ENCODE assay signal across 13 cellular contexts in the genomic region with DNA sequence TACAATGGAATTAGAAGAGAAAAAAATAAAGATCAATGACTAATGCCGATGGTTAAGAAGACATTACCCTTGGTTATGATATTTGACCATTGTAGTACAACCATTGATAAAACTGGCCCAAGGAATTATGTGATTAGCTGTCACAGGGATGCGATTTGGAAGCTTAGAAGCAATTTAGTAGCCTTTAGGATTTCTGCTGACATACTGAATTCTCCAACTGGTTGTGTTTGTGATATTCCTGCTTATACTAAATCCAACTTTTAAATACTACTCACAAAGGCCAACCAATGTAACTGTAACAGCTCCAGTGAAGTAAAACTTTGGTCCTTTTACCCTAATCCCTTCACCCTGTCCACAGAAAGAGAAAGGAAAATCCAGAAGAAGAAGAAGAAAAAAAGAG. TPM values are rescaled to one million over a fixed set of nuclear protein-coding genes. Genes with fewer than 3 reads are reported as not detected.
A peak's percentile ranks its signal among the peaks of the same experiment; 100 is the strongest.
DNase-seq lines count a peak whose midpoint lies in the region; ATAC-seq, FAIRE-seq and TF ChIP-seq lines count a peak whose summit lies in the region.
"Had no signal": no experiment of that assay in that cellular context is flagged by ENCODE, and none has a peak within 500 bp of the region (broad histone marks: within the 10 kb centered on the region; RNA-seq: fewer than 3 reads in every experiment).

No MANE protein-coding gene starts in this region.

- H3K14ac ChIP-seq in IMR-90 (replicated peaks; ENCODE audit: low read depth, low read length), result no peak overlapping the region
- H3K14ac ChIP-seq in H1 (ENCODE audit: insufficient read length), result no peak overlapping the region

- H3K27me3 ChIP-seq in HepG2 (ENCODE audit: control insufficient read depth in 1 of 2, insufficient read depth in 2 of 2, low read length in 2 of 2), result no peaks in the 10 kb centered on the region
- no peaks in the 10 kb centered on the region for H3K27me3 ChIP-seq in right lobe of liver
- no peaks in the 10 kb centered on the region for H3K27me3 ChIP-seq in IMR-90 (ENCODE audit: control insufficient read depth, insufficient read depth, low read length)
- H3K27me3 ChIP-seq in H1 (replicated peaks in 1 of 4; ENCODE audit: control insufficient read depth in 3 of 4, extremely low read depth in 1 of 4, insufficient read depth in 3 of 4, low read length in 3 of 4), result no peaks in the 10 kb centered on the region

- TF ChIP-seq CTCF in HepG2 (CRISPR knock-in tag; IDR thresholded peaks at IDR 0.05) (no peak), right lobe of liver (IDR thresholded peaks at IDR 0.05) (no peak), IMR-90 (conservative IDR thresholded peaks at IDR 0.05; ENCODE audit: low read depth, low read length) (no peak), H1 (IDR thresholded peaks at IDR 0.05; ENCODE audit: control extremely low read depth in 1 of 3, insufficient read depth in 1 of 3, low read depth in 1 of 3, low read length in 3 of 3) (no peak)

- H3K79me1 ChIP-seq in IMR-90 (ENCODE audit: low read depth in 1 of 2, low read length in 2 of 2), result no peaks in the 10 kb centered on the region
- H3K79me1 ChIP-seq in H1 (ENCODE audit: low read depth, low read length), result no peaks in the 10 kb centered on the region

- no peak overlapping the region for H3K4ac ChIP-seq in IMR-90 (ENCODE audit: low read depth, low read length)
- H3K4ac ChIP-seq in H1 (replicated peaks; ENCODE audit: insufficient read length, low read depth, low read length), result no peak overlapping the region

- H3K4me1 ChIP-seq in HepG2 (ENCODE audit: insufficient read depth, low read length), result peaks cover 12% of the 10 kb centered on the region
- H3K4me1 ChIP-seq in right lobe of liver, result no peaks in the 10 kb centered on the region
- no peaks in the 10 kb centered on the region for H3K4me1 ChIP-seq in IMR-90 (ENCODE audit: control insufficient read depth, insufficient read depth, low read length)
- no peaks in the 10 kb centered on the region for H3K4me1 ChIP-seq in H1 (replicated peaks in 1 of 4; ENCODE audit: control insufficient read depth in 3 of 4, insufficient read depth in 4 of 4, low read length in 3 of 4)

- no peaks in the 10 kb centered on the region for H3K79me2 ChIP-seq in HepG2 (ENCODE audit: insufficient read depth, low read length)
- H3K79me2 ChIP-seq in H1 (ENCODE audit: control insufficient read depth in 1 of 2, insufficient read depth in 2 of 2, low read length in 2 of 2), result no peaks in the 10 kb centered on the region

- H3K4me2 ChIP-seq in HepG2 (ENCODE audit: low read depth, low read length), result no peak overlapping the region
- no peak overlapping the region for H3K4me2 ChIP-seq in IMR-90 (ENCODE audit: low read depth, low read length)
- H3K4me2 ChIP-seq in H1 (ENCODE audit: insufficient read depth in 1 of 2, low read depth in 2 of 2, low read length in 2 of 2), result no peak overlapping the region

- no peak overlapping the region for H2AK5ac ChIP-seq in IMR-90 (ENCODE audit: low read depth, low read length)
- no peak overlapping the region for H2AK5ac ChIP-seq in H1 (ENCODE audit: low read depth, low read length)

- no peaks in the 10 kb centered on the region for H3K23me2 ChIP-seq in H1 (ENCODE audit: low read depth, low read length)

- H2BK15ac ChIP-seq in IMR-90 (ENCODE audit: low read depth, low read length), result no peak overlapping the region
- H2BK15ac ChIP-seq in H1 (ENCODE audit: low read length), result no peak overlapping the region

- TF ChIP-seq POLR2A in HepG2 (IDR thresholded peaks at IDR 0.05; ENCODE audit: insufficient read depth in 1 of 2, low read depth in 2 of 2, low read length in 2 of 2), result no peak
- TF ChIP-seq POLR2A in right lobe of liver (IDR thresholded peaks at IDR 0.05), result no peak
- TF ChIP-seq POLR2A in IMR-90 (IDR thresholded peaks at IDR 0.05; ENCODE audit: low read depth, low read length), result no peak
- TF ChIP-seq POLR2A in H1 (IDR thresholded peaks at IDR 0.05; ENCODE audit: control extremely low read depth in 1 of 2, low read depth in 2 of 2, low read length in 2 of 2), result no peak

- ATAC-seq in HepG2 (no peak), right lobe of liver (no peak), IMR-90 (ENCODE audit: low read depth) (no peak)
- ATAC-seq: CD8-positive, alpha-beta T cell had no signal

- H3K9me1 ChIP-seq in IMR-90 (ENCODE audit: insufficient read depth, low read length), result no peaks in the 10 kb centered on the region

- no peak overlapping the region for H4K8ac ChIP-seq in IMR-90 (ENCODE audit: low read depth in 2 of 2, low read length in 2 of 2)
- H4K8ac ChIP-seq in H1 (ENCODE audit: extremely low read depth, insufficient read depth, low read length), result no peak overlapping the region

- H2BK5ac ChIP-seq in IMR-90 (ENCODE audit: low read depth, low read length, poor library complexity, severe bottlenecking) (no peak overlapping the region), H1 (ENCODE audit: low read depth, low read length) (no peak overlapping the region)

- POLR2A ChIA-PET in HepG2 (lab: Yijun Ruan, JAX), result no interaction called here
- POLR2A ChIA-PET in IMR-90 (lab: Charles Lee; ENCODE audit: unreplicated experiment), result no interaction called here
- POLR2A ChIA-PET in H1 (lab: Charles Lee; ENCODE audit: partially characterized antibody), result no interaction called here

- TF ChIP-seq EP300 in HepG2 (IDR thresholded peaks at IDR 0.05; ENCODE audit: low read depth in 2 of 2, low read length in 2 of 2) (no peak), HepG2 (CRISPR knock-in tag; IDR thresholded peaks at IDR 0.05; ENCODE audit: borderline replicate concordance) (no peak), H1 (IDR thresholded peaks at IDR 0.05; ENCODE audit: borderline replicate concordance in 1 of 2, low read depth in 2 of 2, low read length in 2 of 2) (no peak)

- H4K20me1 ChIP-seq in HepG2 (ENCODE audit: insufficient read depth, low read length), result no peaks in the 10 kb centered on the region
- no peaks in the 10 kb centered on the region for H4K20me1 ChIP-seq in IMR-90 (ENCODE audit: insufficient read depth, low read length)
- no peaks in the 10 kb centered on the region for H4K20me1 ChIP-seq in H1 (replicated peaks in 1 of 2; ENCODE audit: control insufficient read depth in 1 of 2, insufficient read depth in 2 of 2, low read length in 2 of 2)

- intact Hi-C loops in HepG2 (cut with micrococcal nuclease; ENCODE audit: unreplicated experiment) (no loop called here), right lobe of liver (cut with DNase I) (no loop called here), IMR-90 (cut with micrococcal nuclease) (loop anchor here (5.0 kb wide), 1 partner anchor 49 kb away; no protein-coding TSS in a partner anchor)

- H3K4me3 ChIP-seq in HepG2 (replicated peaks in 1 of 3; ENCODE audit: insufficient read depth in 1 of 3, low read depth in 2 of 3, low read length in 3 of 3) (no peak overlapping the region), right lobe of liver (no peak overlapping the region), IMR-90 (ENCODE audit: insufficient read depth, low read depth, low read length) (no peak overlapping the region), H1 (ENCODE audit: extremely low read depth in 1 of 4, insufficient read depth in 2 of 4, low read depth in 3 of 4, low read length in 4 of 4) (no peak overlapping the region)

- H3K27ac ChIP-seq in HepG2 (ENCODE audit: extremely low read length, insufficient read depth, low read length), result no peak overlapping the region
- no peak overlapping the region for H3K27ac ChIP-seq in right lobe of liver
- H3K27ac ChIP-seq in IMR-90 (ENCODE audit: insufficient read depth, low read length), result no peak overlapping the region
- H3K27ac ChIP-seq in H1 (ENCODE audit: low read depth, low read length), result no peak overlapping the region

- no peak overlapping the region for H2AFZ ChIP-seq in HepG2 (ENCODE audit: low read length)
- H2AFZ ChIP-seq in IMR-90 (replicated peaks; ENCODE audit: low read length, poor library complexity), result no peak overlapping the region
- H2AFZ ChIP-seq in H1 (ENCODE audit: low read length), result peak overlapping the region; percentile 75

- H3K18ac ChIP-seq in IMR-90 (ENCODE audit: low read depth, low read length) (no peak overlapping the region), H1 (ENCODE audit: extremely low read depth, low read length) (no peak overlapping the region)

- no peak overlapping the region for H2BK20ac ChIP-seq in IMR-90 (ENCODE audit: low read depth, low read length)
- no peak overlapping the region for H2BK20ac ChIP-seq in H1 (ENCODE audit: low read length)

- no peaks in the 10 kb centered on the region for H3K36me3 ChIP-seq in HepG2 (replicated peaks in 1 of 2; ENCODE audit: control insufficient read depth in 1 of 2, insufficient read depth in 2 of 2, low read length in 2 of 2)
- H3K36me3 ChIP-seq in right lobe of liver, result no peaks in the 10 kb centered on the region
- H3K36me3 ChIP-seq in IMR-90 (ENCODE audit: control insufficient read depth, insufficient read depth, low read length), result no peaks in the 10 kb centered on the region
- H3K36me3 ChIP-seq in H1 (ENCODE audit: control insufficient read depth in 2 of 4, insufficient read depth in 4 of 4, low read length in 3 of 4), result no peaks in the 10 kb centered on the region

- no peak overlapping the region for H4K5ac ChIP-seq in IMR-90 (ENCODE audit: low read depth, low read length)
- H4K5ac ChIP-seq in H1 (ENCODE audit: insufficient read length, low read depth, low read length), result no peak overlapping the region

- dilution Hi-C loops in IMR-90 (cut with HindIII; ENCODE audit: low sequenced_read_pairs, unreplicated experiment), result no loop called here

- no peak overlapping the region for H2AK9ac ChIP-seq in IMR-90 (replicated peaks; ENCODE audit: low read depth, low read length, poor library complexity)

- in situ Hi-C loops in HepG2 (cut with HindIII; ENCODE audit: extremely low pct_ligation_motif_present, low pct_unique_long_range_greater_than_20kb) (no loop called here), IMR-90 (cut with MboI; ENCODE audit: low sequenced_read_pairs) (no loop called here)

- H2BK120ac ChIP-seq in IMR-90 (ENCODE audit: low read depth, low read length) (no peak overlapping the region), H1 (replicated peaks; ENCODE audit: low read depth, low read length) (no peak overlapping the region)

- H3K9me3 ChIP-seq in HepG2 (ENCODE audit: low read length) (no peaks in the 10 kb centered on the region), right lobe of liver (no peaks in the 10 kb centered on the region), IMR-90 (ENCODE audit: control insufficient read depth, insufficient read depth, low read length) (no peaks in the 10 kb centered on the region), H1 (ENCODE audit: insufficient read depth in 2 of 2, low read depth in 1 of 2, low read length in 1 of 2) (no peaks in the 10 kb centered on the region)

- CTCF ChIA-PET in HepG2 (lab: Yijun Ruan, JAX; ENCODE audit: low intra/inter-chr PET ratio, low total read pairs) (no interaction called here), IMR-90 (lab: Yijun Ruan, JAX) (no interaction called here), H1 (lab: Charles Lee; ENCODE audit: partially characterized antibody) (no interaction called here)

- no peak overlapping the region for H3K9ac ChIP-seq in HepG2 (ENCODE audit: insufficient read depth, low read depth, low read length)
- no peak overlapping the region for H3K9ac ChIP-seq in IMR-90 (ENCODE audit: low read depth, low read length)
- no peak overlapping the region for H3K9ac ChIP-seq in H1 (replicated peaks in 1 of 4; ENCODE audit: extremely low read depth in 1 of 4, low read depth in 3 of 4, low read length in 3 of 4)

- H3K23ac ChIP-seq in IMR-90 (ENCODE audit: low read depth, low read length) (no peak overlapping the region), H1 (ENCODE audit: insufficient read length) (no peak overlapping the region)

- BruUV-seq in HepG2 (replicated peaks; lab: Mats Ljungman, UMichigan) (no TSS peak), IMR-90 (replicated peaks; lab: Mats Ljungman, UMichigan) (no TSS peak)

- H3K56ac ChIP-seq in IMR-90 (ENCODE audit: extremely low read depth, insufficient read depth, low read length) (no peak overlapping the region), H1 (replicated peaks; ENCODE audit: insufficient read length, low read depth, low read length) (no peak overlapping the region)

- DNase-seq in HepG2 (ENCODE audit: low spot score) (no peak), right lobe of liver (no peak), IMR-90 (no peak), H1 (ENCODE audit: low read depth in 1 of 2, low spot score in 2 of 2) (no peak), Ammon's horn (ENCODE audit: low spot score) (no peak), HuH-7.5 (ENCODE audit: low spot score) (no peak), SHP77 treated with DMSO at 0.1 percent for 48 hours (lab: John Stamatoyannopoulos, UW) (no peak)
- DNase-seq: CD8-positive, alpha-beta T cell; COR-L47; DND-41; GDM1; H7 had no signal

- 46% methylated on average over 2 of the region's 2 CpGs for WGBS in HepG2 (ENCODE audit: low lambda C conversion rate)
- WGBS in right lobe of liver (ENCODE audit: insufficient coverage, low coverage, low lambda C conversion rate, missing lambda C conversion rate), result 73% methylated on average over 2 of the region's 2 CpGs
- no CpG with 5 or more reads among the region's 2 CpGs for WGBS in IMR-90 (ENCODE audit: extremely low coverage in 2 of 2, insufficient read length in 1 of 2), 2 experiments
- 63% methylated on average over 2 of the region's 2 CpGs; no CpG with 5 or more reads in 1 of the 2 experiments for WGBS in H1 (ENCODE audit: extremely low coverage in 1 of 2, insufficient coverage in 1 of 2, insufficient read length in 1 of 2, insufficient replicate concordance in 2 of 2, low coverage in 1 of 2, low lambda C conversion rate in 2 of 2, missing lambda C conversion rate in 1 of 2), 2 experiments

- FAIRE-seq in HepG2 (lab: Jason Lieb, UNC) (no peak), H1 (lab: Jason Lieb, UNC) (no peak)

- TF ChIP-seq RAD21 in HepG2 (CRISPR knock-in tag; IDR thresholded peaks at IDR 0.05) (no peak), IMR-90 (IDR thresholded peaks at IDR 0.05; ENCODE audit: low read length) (no peak), H1 (IDR thresholded peaks at IDR 0.05 in 1 of 2, conservative IDR thresholded peaks at IDR 0.05 in 1 of 2; ENCODE audit: low read depth in 2 of 2, low read length in 2 of 2) (no peak)

- no peak overlapping the region for H2BK12ac ChIP-seq in H1 (ENCODE audit: low read depth, low read length)

- H4K91ac ChIP-seq in IMR-90 (ENCODE audit: insufficient read depth, low read depth, low read length) (no peak overlapping the region), H1 (replicated peaks; ENCODE audit: insufficient read length, low read length) (no peak overlapping the region)

RNA-seq across cellular contexts. Expression of gene ABCA6, which starts 31.4 kb away (rescaled TPM):
- total RNA-seq in HepG2 (2016; rRNA removed; fragmentation: Illumina TruSeq; extraction: Trizol) (0.11 TPM in 1 of 2 replicates, not detected in the other), right lobe of liver (100 to 1,000 TPM in 3 of 6 experiments, 10 to 100 TPM in 3; 54.7 to 155 (median 86.2) TPM), IMR-90 (2012; rRNA removed) (under 0.01 TPM in 2 replicates)
- not detected in 2 replicates for total RNA-seq in HepG2 (2016; cell fraction: cytosol; rRNA removed; fragmentation: Illumina TruSeq; extraction: Trizol; ENCODE audit: low read depth)
- total RNA-seq in HepG2 (2016; cell fraction: insoluble cytoplasmic fraction; rRNA removed; fragmentation: Illumina TruSeq; extraction: Trizol), result not detected in 2 replicates
- not detected in 2 replicates for total RNA-seq in HepG2 (2016; cell fraction: membrane; rRNA removed; fragmentation: Illumina TruSeq; extraction: Trizol)
- not detected in 2 replicates for total RNA-seq in HepG2 (2016; cell fraction: nucleus; rRNA removed; fragmentation: Illumina TruSeq; extraction: Trizol)
- polyA plus RNA-seq in HepG2 (2011; rRNA removed) (0.05 and 0.17 TPM in 2 replicates), IMR-90 (2012; rRNA removed) (not detected in 2 replicates), H1 (2011; rRNA removed) (not detected in 2 replicates)
- 0.05 and 0.13 TPM in 2 replicates for polyA plus RNA-seq in HepG2 (2011; cell fraction: cytosol; rRNA removed)
- 0.09 and 0.11 TPM in 2 replicates for polyA plus RNA-seq in HepG2 (2011; cell fraction: nucleus; rRNA removed)
- 0.04 TPM in 1 of 2 replicates, not detected in the other for polyA plus RNA-seq in HepG2 (2012)
- not detected in 2 replicates for polyA plus RNA-seq in HepG2 (2016; cell fraction: cytosol; fragmentation: Illumina TruSeq; extraction: Trizol; ENCODE audit: low read depth)
- polyA plus RNA-seq in HepG2 (2016; cell fraction: insoluble cytoplasmic fraction; fragmentation: Illumina TruSeq; extraction: Trizol; ENCODE audit: low read depth), result not detected in 2 replicates
- polyA plus RNA-seq in HepG2 (2016; cell fraction: membrane; fragmentation: Illumina TruSeq; extraction: Trizol; ENCODE audit: low read depth), result not detected in 2 replicates
- not detected in 2 replicates for polyA plus RNA-seq in HepG2 (2016; cell fraction: nucleus; fragmentation: Illumina TruSeq; extraction: Trizol; ENCODE audit: insufficient read depth, low read depth)
- polyA minus RNA-seq in HepG2 (2011; rRNA and poly(A)+ RNA removed; ENCODE audit: low replicate concordance), result not detected in 2 replicates
- polyA minus RNA-seq in HepG2 (2011; cell fraction: cytosol; rRNA and poly(A)+ RNA removed), result not detected in 2 replicates
- 0.13 and 0.25 TPM in 2 replicates for polyA minus RNA-seq in HepG2 (2011; cell fraction: nucleus; rRNA and poly(A)+ RNA removed)
- not detected in 2 replicates for polyA plus RNA-seq in IMR-90 (2012; cell fraction: cytosol; rRNA removed)
- polyA plus RNA-seq in IMR-90 (2012; cell fraction: nucleus; rRNA removed; ENCODE audit: low replicate concordance), result 0.19 TPM in 1 of 2 replicates, not detected in the other
- not detected in 2 replicates for total RNA-seq in H1 (2021; fragmentation: NEBNext Ultra II Directional; extraction: Animal tissue kit (Norgen Biotek cat#: 25700))
- not detected for polyA plus RNA-seq in H1 (2011; cell fraction: cytosol; rRNA removed)
- not detected for polyA plus RNA-seq in H1 (2011; cell fraction: nucleus; rRNA removed)
- polyA plus RNA-seq in H1 (2012, experiment 1 of 2), result not detected in 4 replicates
- not detected for polyA plus RNA-seq in H1 (2012, experiment 2 of 2)
- not detected for polyA plus RNA-seq in H1 (2013, experiment 1 of 2)
- polyA plus RNA-seq in H1 (2013, experiment 2 of 2), result not detected
- not detected in 2 replicates for polyA minus RNA-seq in H1 (2011; rRNA and poly(A)+ RNA removed)
- not detected for polyA minus RNA-seq in H1 (2011; cell fraction: cytosol; rRNA and poly(A)+ RNA removed)
- not detected for polyA minus RNA-seq in H1 (2011; cell fraction: nucleus; rRNA and poly(A)+ RNA removed)
- total RNA-seq: A172, H7 had no signal

RNA-seq across cellular contexts. Expression of gene ABCA10, which starts 55.5 kb away (rescaled TPM):
- total RNA-seq in HepG2 (2016; rRNA removed; fragmentation: Illumina TruSeq; extraction: Trizol) (0.02 TPM in 1 of 2 replicates, not detected in the other), right lobe of liver (1 to 10 TPM; 1.7 to 4.0 (median 2.0) TPM), IMR-90 (2012; rRNA removed) (under 0.01 TPM in 2 replicates)
- total RNA-seq in HepG2 (2016; cell fraction: cytosol; rRNA removed; fragmentation: Illumina TruSeq; extraction: Trizol; ENCODE audit: low read depth), result 0.09 TPM in 1 of 2 replicates, not detected in the other
- 0.17 TPM in 1 of 2 replicates, not detected in the other for total RNA-seq in HepG2 (2016; cell fraction: insoluble cytoplasmic fraction; rRNA removed; fragmentation: Illumina TruSeq; extraction: Trizol)
- total RNA-seq in HepG2 (2016; cell fraction: membrane; rRNA removed; fragmentation: Illumina TruSeq; extraction: Trizol), result 0.28 and 0.53 TPM in 2 replicates
- total RNA-seq in HepG2 (2016; cell fraction: nucleus; rRNA removed; fragmentation: Illumina TruSeq; extraction: Trizol), result 0.12 and 0.13 TPM in 2 replicates
- polyA plus RNA-seq in HepG2 (2011; rRNA removed) (0.08 and 0.12 TPM in 2 replicates), IMR-90 (2012; rRNA removed) (0.03 and 0.04 TPM in 2 replicates), H1 (2011; rRNA removed) (not detected in 2 replicates)
- polyA plus RNA-seq in HepG2 (2011; cell fraction: cytosol; rRNA removed), result not detected in 2 replicates
- polyA plus RNA-seq in HepG2 (2011; cell fraction: nucleus; rRNA removed), result 0.32 and 0.68 TPM in 2 replicates
- polyA plus RNA-seq in HepG2 (2012), result 0.27 and 0.56 TPM in 2 replicates
- not detected in 2 replicates for polyA plus RNA-seq in HepG2 (2016; cell fraction: cytosol; fragmentation: Illumina TruSeq; extraction: Trizol; ENCODE audit: low read depth)
- polyA plus RNA-seq in HepG2 (2016; cell fraction: insoluble cytoplasmic fraction; fragmentation: Illumina TruSeq; extraction: Trizol; ENCODE audit: low read depth), result not detected in 2 replicates
- polyA plus RNA-seq in HepG2 (2016; cell fraction: membrane; fragmentation: Illumina TruSeq; extraction: Trizol; ENCODE audit: low read depth), result not detected in 2 replicates
- polyA plus RNA-seq in HepG2 (2016; cell fraction: nucleus; fragmentation: Illumina TruSeq; extraction: Trizol; ENCODE audit: insufficient read depth, low read depth), result 0.21 and 0.51 TPM in 2 replicates
- 0.14 and 0.19 TPM in 2 replicates for polyA minus RNA-seq in HepG2 (2011; rRNA and poly(A)+ RNA removed; ENCODE audit: low replicate concordance)
- not detected in 2 replicates for polyA minus RNA-seq in HepG2 (2011; cell fraction: cytosol; rRNA and poly(A)+ RNA removed)
- 1.2 and 1.5 TPM in 2 replicates for polyA minus RNA-seq in HepG2 (2011; cell fraction: nucleus; rRNA and poly(A)+ RNA removed)
- not detected in 2 replicates for polyA plus RNA-seq in IMR-90 (2012; cell fraction: cytosol; rRNA removed)
- 0.05 and 0.75 TPM in 2 replicates for polyA plus RNA-seq in IMR-90 (2012; cell fraction: nucleus; rRNA removed; ENCODE audit: low replicate concordance)
- not detected in 2 replicates for total RNA-seq in H1 (2021; fragmentation: NEBNext Ultra II Directional; extraction: Animal tissue kit (Norgen Biotek cat#: 25700))
- polyA plus RNA-seq in H1 (2011; cell fraction: cytosol; rRNA removed), result not detected
- polyA plus RNA-seq in H1 (2011; cell fraction: nucleus; rRNA removed), result not detected
- not detected in 4 replicates for polyA plus RNA-seq in H1 (2012, experiment 1 of 2)
- polyA plus RNA-seq in H1 (2012, experiment 2 of 2), result not detected
- not detected for polyA plus RNA-seq in H1 (2013, experiment 1 of 2)
- polyA plus RNA-seq in H1 (2013, experiment 2 of 2), result not detected
- polyA minus RNA-seq in H1 (2011; rRNA and poly(A)+ RNA removed), result not detected in 2 replicates
- polyA minus RNA-seq in H1 (2011; cell fraction: cytosol; rRNA and poly(A)+ RNA removed), result not detected
- polyA minus RNA-seq in H1 (2011; cell fraction: nucleus; rRNA and poly(A)+ RNA removed), result not detected
- total RNA-seq: H7 had no signal

Comparison
In these comparisons a context has a peak if more than half of its experiments do, and no peak if none do; other contexts are left out.
1. RNA of gene ABCA6, which starts 31.4 kb away (total RNA-seq): 54.7 to 155 TPM in right lobe of liver; 0.11 TPM in HepG2, under 0.01 TPM in IMR-90 and not detected in H1; every median in the first group is over 10 times any median in the second.